8 cellular contexts compared by ENCODE assay signal in the genomic region with DNA sequence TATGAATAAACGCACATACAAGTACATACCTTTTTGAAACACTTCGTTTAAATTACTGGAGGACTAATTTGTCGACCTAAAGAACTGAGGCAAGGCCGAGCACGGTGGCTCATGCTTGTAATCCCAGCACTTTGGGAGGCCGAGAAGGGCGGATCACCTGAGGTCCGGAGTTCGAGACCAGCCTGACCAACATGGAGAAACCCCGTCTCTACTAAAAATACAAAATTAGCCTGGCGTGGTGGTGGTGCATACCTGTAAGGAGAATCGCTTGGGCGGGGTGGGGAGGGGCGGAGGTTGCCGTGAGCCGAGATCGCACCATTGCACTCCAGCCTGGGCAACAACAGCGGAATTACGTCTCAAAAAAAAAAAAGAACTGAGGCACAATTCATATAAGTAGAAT. TPM values are rescaled to one million over a fixed set of nuclear protein-coding genes. Genes with fewer than 3 reads are reported as not detected.
A peak's percentile ranks its signal among the peaks of the same experiment; 100 is the strongest.
DNase-seq lines count a peak whose midpoint lies in the region; ATAC-seq and TF ChIP-seq lines count a peak whose summit lies in the region.
"Not testable (repeated sequence)": the region's sequence is repeated elsewhere in the genome, so short reads cannot be mapped to it uniquely, and the experiment has no call there.

No MANE protein-coding gene starts in this region.

- not testable (repeated sequence) for H3K27me3 Mint-ChIP-seq in activated naive CD4-positive, alpha-beta T cell treated with anti-CD3 and anti-CD28 coated beads, Interleukin-2, amount 50 U/mL, for 24 hours; effector memory CD8-positive, alpha-beta T cell; natural killer cell (ENCODE audit: low read depth in 2 of 2)

- peaks cover 15% of the 10 kb centered on the region for H3K36me3 Mint-ChIP-seq in activated naive CD4-positive, alpha-beta T cell treated with anti-CD3 and anti-CD28 coated beads, Interleukin-2, amount 50 U/mL, for 24 hours
- peaks cover 60% of the 10 kb centered on the region for H3K36me3 Mint-ChIP-seq in effector memory CD8-positive, alpha-beta T cell (ENCODE audit: insufficient read depth)
- H3K36me3 Mint-ChIP-seq in natural killer cell: peaks cover 12% of the 10 kb centered on the region
- H3K36me3 Mint-ChIP-seq in stimulated activated effector memory CD8-positive, alpha-beta T cell treated with anti-CD3 and anti-CD28 coated beads, Interleukin-12 subunit alpha, Interleukin-12 subunit beta, amount 100 ng/mL, for 72 hours: peaks cover 100% of the 10 kb centered on the region

- peaks cover 12% of the 10 kb centered on the region; the same call in 1 of the 2 replicates for H3K4me1 ChIP-seq in SJCRH30

- H3K27me3 ChIP-seq in SJCRH30: not testable (repeated sequence)

- H3K4me1 Mint-ChIP-seq in activated naive CD4-positive, alpha-beta T cell treated with anti-CD3 and anti-CD28 coated beads, Interleukin-2, amount 50 U/mL, for 24 hours: peaks cover 39% of the 10 kb centered on the region
- peaks cover 21 to 38% of the 10 kb centered on the region in 2 donors for H3K4me1 Mint-ChIP-seq in effector memory CD8-positive, alpha-beta T cell (ENCODE audit: low read depth in 2 of 2)
- H3K4me1 Mint-ChIP-seq in natural killer cell: peaks cover 39 to 55% of the 10 kb centered on the region in 2 donors
- H3K4me1 Mint-ChIP-seq in stimulated activated effector memory CD8-positive, alpha-beta T cell treated with anti-CD3 and anti-CD28 coated beads, Interleukin-12 subunit alpha, Interleukin-12 subunit beta, amount 100 ng/mL, for 72 hours: peaks cover 27% of the 10 kb centered on the region

- DNase-seq in AG09309 (ENCODE audit: low read depth); HFF-Myc (ENCODE audit: extremely low read depth, low read depth); SJCRH30; effector memory CD8-positive, alpha-beta T cell; natural killer cell: not testable (repeated sequence)
- peak in 1 of 2 donors; percentile 54 for DNase-seq in stimulated activated effector memory CD8-positive, alpha-beta T cell treated with anti-CD3 and anti-CD28 coated beads, Interleukin-12 subunit alpha, Interleukin-12 subunit beta, amount 100 ng/mL, for 72 hours (ENCODE audit: low spot score in 2 of 2)

- not testable (repeated sequence) for H3K9me3 ChIP-seq in SJCRH30 (replicated peaks)

- not testable (repeated sequence) for TF ChIP-seq CTCF in AG09309 (IDR thresholded peaks at IDR 0.05; ENCODE audit: control insufficient read depth, insufficient read depth, low read depth, low read length, missing control alignments); HFF-Myc (IDR thresholded peaks at IDR 0.05; ENCODE audit: low read depth, low read length, missing control alignments); natural killer cell (IDR thresholded peaks at IDR 0.05)

- H3K9me3 Mint-ChIP-seq in activated naive CD4-positive, alpha-beta T cell treated with anti-CD3 and anti-CD28 coated beads, Interleukin-2, amount 50 U/mL, for 24 hours; effector memory CD8-positive, alpha-beta T cell; natural killer cell; stimulated activated effector memory CD8-positive, alpha-beta T cell treated with anti-CD3 and anti-CD28 coated beads, Interleukin-12 subunit alpha, Interleukin-12 subunit beta, amount 100 ng/mL, for 72 hours: not testable (repeated sequence)

- H3K4me3 ChIP-seq in AG09309 (ENCODE audit: control insufficient read depth, low read depth, low read length) (peak overlapping the region; percentile 63), HFF-Myc (replicated peaks; ENCODE audit: low read depth, low read length) (peak overlapping the region; percentile 87), SJCRH30 (peak overlapping the region; percentile 77), iPS-11a (ENCODE audit: low read depth, low read length) (peak overlapping the region; percentile 99)

- H3K36me3 ChIP-seq in SJCRH30: peaks cover 47% of the 10 kb centered on the region

- not testable (repeated sequence) for ATAC-seq in effector memory CD8-positive, alpha-beta T cell (replicated peaks); natural killer cell; stimulated activated effector memory CD8-positive, alpha-beta T cell treated with anti-CD3 and anti-CD28 coated beads, Interleukin-12 subunit alpha, Interleukin-12 subunit beta, amount 100 ng/mL, for 72 hours

- H3K4me3 Mint-ChIP-seq in activated naive CD4-positive, alpha-beta T cell treated with anti-CD3 and anti-CD28 coated beads, Interleukin-2, amount 50 U/mL, for 24 hours: peak overlapping the region; percentile 98
- peak overlapping the region; percentile 98 for H3K4me3 Mint-ChIP-seq in effector memory CD8-positive, alpha-beta T cell
- peak overlapping the region; percentile 98 for H3K4me3 Mint-ChIP-seq in natural killer cell
- peak overlapping the region; percentile 93 for H3K4me3 Mint-ChIP-seq in stimulated activated effector memory CD8-positive, alpha-beta T cell treated with anti-CD3 and anti-CD28 coated beads, Interleukin-12 subunit alpha, Interleukin-12 subunit beta, amount 100 ng/mL, for 72 hours

- peak overlapping the region; percentile 98 for H3K27ac Mint-ChIP-seq in activated naive CD4-positive, alpha-beta T cell treated with anti-CD3 and anti-CD28 coated beads, Interleukin-2, amount 50 U/mL, for 24 hours
- peak overlapping the region; percentile 99 to 100 for H3K27ac Mint-ChIP-seq in effector memory CD8-positive, alpha-beta T cell
- H3K27ac Mint-ChIP-seq in natural killer cell: peak overlapping the region; percentile 99
- H3K27ac Mint-ChIP-seq in stimulated activated effector memory CD8-positive, alpha-beta T cell treated with anti-CD3 and anti-CD28 coated beads, Interleukin-12 subunit alpha, Interleukin-12 subunit beta, amount 100 ng/mL, for 72 hours: peak overlapping the region; percentile 99

- intact Hi-C loops in natural killer cell (cut with micrococcal nuclease): not testable (repeated sequence)

- not testable (repeated sequence) for H3K27ac ChIP-seq in SJCRH30

RNA-seq across cellular contexts. Expression of gene RPL36AL, which starts 1.2 kb away (rescaled TPM):
- 268 and 271 TPM in 2 replicates for total RNA-seq in SJCRH30 (2014; rRNA removed; shearing (Covaris generic))
- total RNA-seq in natural killer cell: 100 to 1,000 TPM; 126 to 166 (median 150) TPM

RNA-seq across cellular contexts. Expression of gene MGAT2, which starts 1.3 kb away (rescaled TPM):
- 72.0 and 72.8 TPM in 2 replicates for total RNA-seq in SJCRH30 (2014; rRNA removed; shearing (Covaris generic))
- 10 to 100 TPM; 29.9 to 34.8 (median 33.8) TPM for total RNA-seq in natural killer cell

RNA-seq across cellular contexts. Expression of gene DNAAF2, which starts 15.8 kb away (rescaled TPM):
- total RNA-seq in SJCRH30 (2014; rRNA removed; shearing (Covaris generic)): 20.6 and 22.2 TPM in 2 replicates
- 10 to 100 TPM; 10.5 to 16.2 (median 11.4) TPM for total RNA-seq in natural killer cell

RNA-seq across cellular contexts. Expression of gene LRR1, which starts 20.5 kb away (rescaled TPM):
- 54.5 and 60.8 TPM in 2 replicates for total RNA-seq in SJCRH30 (2014; rRNA removed; shearing (Covaris generic))
- 10 to 100 TPM in 1 of 3 donors, 1 to 10 TPM in 2; 8.1 to 11.7 (median 8.7) TPM for total RNA-seq in natural killer cell

RNA-seq across cellular contexts. Expression of gene RPS29, which starts 33.1 kb away (rescaled TPM):
- total RNA-seq in SJCRH30 (2014; rRNA removed; shearing (Covaris generic)): 2,114 and 2,463 TPM in 2 replicates
- total RNA-seq in natural killer cell: 1,000 to 10,000 TPM; 1,124 to 1,711 (median 1,654) TPM
